In genomic region chr4:52641853-52642563, GRCh38 we compare ENCODE assay signal across 1 cellular context.
TF ChIP-seq lines count a peak whose summit lies in the region.

No MANE protein-coding gene starts in this region.

TF ChIP-seq in IMR-90, 13 proteins besides CTCF, POLR2A, EP300 and RAD21 (continued from another document):
- TF ChIP-seq RFX5 (IDR thresholded peaks at IDR 0.05; ENCODE audit: low read depth, low read length), result no peak
